ENCODE assay signal across 13 cellular contexts in the genomic region with DNA sequence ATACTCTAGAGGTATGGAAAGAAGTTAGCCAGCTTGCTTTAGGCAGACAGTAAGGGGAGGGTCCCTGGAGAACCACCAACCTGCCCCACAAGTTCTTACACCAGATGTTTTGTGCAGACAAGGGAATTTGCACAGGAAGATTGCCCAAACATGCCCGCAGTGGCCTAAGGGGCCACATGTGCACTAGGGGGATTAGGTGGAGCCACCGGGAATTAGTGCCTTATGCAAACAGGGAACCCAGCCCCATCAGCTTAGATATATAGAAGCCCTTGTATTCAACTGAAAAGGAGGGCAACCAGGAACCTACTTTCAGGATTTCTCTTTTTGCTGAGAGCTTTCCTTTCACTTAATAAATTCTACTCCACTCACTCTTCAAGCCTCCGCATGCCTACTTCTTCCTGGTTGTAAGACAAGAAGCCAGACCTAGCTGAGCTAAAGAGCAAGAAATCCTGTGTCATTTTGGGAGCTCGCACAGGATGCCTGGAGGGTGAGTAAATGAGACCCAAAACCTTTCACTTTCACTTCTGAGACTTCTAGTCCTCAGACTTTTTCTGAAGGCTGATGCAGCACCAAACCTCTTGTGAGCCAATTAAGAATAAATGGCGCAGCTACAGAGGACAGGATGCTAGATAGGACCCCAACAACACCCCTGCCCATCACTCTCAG.
A peak's percentile ranks its signal among the peaks of the same experiment; 100 is the strongest.
DNase-seq lines count a peak whose midpoint lies in the region; FAIRE-seq and TF ChIP-seq lines count a peak whose summit lies in the region.
"Had no signal": no experiment of that assay in that cellular context is flagged by ENCODE, and none has a peak within 500 bp of the region (broad histone marks: within the 10 kb centered on the region; RNA-seq: fewer than 3 reads in every experiment).

No MANE protein-coding gene starts in this region.

- no peak for FAIRE-seq in RCC 7860 (lab: Jason Lieb, UNC)

- peak overlapping the region; percentile 47 for H2AFZ ChIP-seq in osteoblast (ENCODE audit: low read length)

- TF ChIP-seq CTCF in HEK293 (tag by site-specific recombination; IDR thresholded peaks at IDR 0.05), result no peak
- no peak for TF ChIP-seq CTCF in osteoblast (IDR thresholded peaks at IDR 0.05; ENCODE audit: extremely low read depth, low read depth, low read length)

- peaks cover 7% of the 10 kb centered on the region for H3K9me3 Mint-ChIP-seq in activated CD4-positive, alpha-beta T cell treated with anti-CD3 and anti-CD28 coated beads, Interleukin-2, amount 10 ng/mL, durations not matched to agents 24 days and 14 days

- intact Hi-C loops in activated CD4-positive, alpha-beta T cell treated with anti-CD3 and anti-CD28 coated beads, Interleukin-2, amount 10 ng/mL, durations not matched to agents 24 days and 14 days (cut with micrococcal nuclease), result no loop called here

- no peaks in the 10 kb centered on the region for H3K4me1 Mint-ChIP-seq in activated CD4-positive, alpha-beta T cell treated with anti-CD3 and anti-CD28 coated beads, Interleukin-2, amount 10 ng/mL, durations not matched to agents 24 days and 14 days

- no peak overlapping the region for H3K4me3 Mint-ChIP-seq in activated CD4-positive, alpha-beta T cell treated with anti-CD3 and anti-CD28 coated beads, Interleukin-2, amount 10 ng/mL, durations not matched to agents 24 days and 14 days
- H3K4me3 Mint-ChIP-seq: stimulated activated naive CD8-positive, alpha-beta T cell treated with anti-CD3 and anti-CD28 coated beads, Interleukin-15, Interleukin-2, amounts not matched to agents 100 ng/mL and 50 ng/mL, for 24 hours had no signal

- H3K27ac ChIP-seq in HEK293 (ENCODE audit: extremely low read depth, low read depth, low read length), result no peak overlapping the region
- H3K27ac ChIP-seq in osteoblast (ENCODE audit: low read depth, low read length), result no peak overlapping the region
- H3K27ac ChIP-seq: right atrium auricular region had no signal

- CTCF ChIA-PET in HEK293 (lab: Yijun Ruan, JAX) (no interaction called here), HEK293T (lab: Yijun Ruan, JAX) (no interaction called here)

- no peak overlapping the region for H3K4me2 ChIP-seq in osteoblast (ENCODE audit: insufficient read depth, low read length)

- no peak overlapping the region for H3K27ac Mint-ChIP-seq in activated CD4-positive, alpha-beta T cell treated with anti-CD3 and anti-CD28 coated beads, Interleukin-2, amount 10 ng/mL, durations not matched to agents 24 days and 14 days
- H3K27ac Mint-ChIP-seq: stimulated activated naive CD8-positive, alpha-beta T cell treated with anti-CD3 and anti-CD28 coated beads, Interleukin-15, Interleukin-2, amounts not matched to agents 100 ng/mL and 50 ng/mL, for 24 hours had no signal

- H3K4me1 ChIP-seq in HEK293 (ENCODE audit: control insufficient read depth, insufficient read depth, low read length) (no peaks in the 10 kb centered on the region), osteoblast (ENCODE audit: insufficient read depth, low read length) (no peaks in the 10 kb centered on the region)
- H3K4me1 ChIP-seq: right atrium auricular region had no signal

- H3K79me2 ChIP-seq in osteoblast (ENCODE audit: insufficient read depth, low read length), result no peaks in the 10 kb centered on the region

- H3K4me3 ChIP-seq in HEK293 (ENCODE audit: low read depth, low read length), result no peak overlapping the region
- no peak overlapping the region for H3K4me3 ChIP-seq in Jurkat, Clone E6-1 (ENCODE audit: low read length)
- H3K4me3 ChIP-seq in osteoblast (ENCODE audit: insufficient read depth, low read length), result no peak overlapping the region
- H3K4me3 ChIP-seq: right atrium auricular region had no signal

- H3K27me3 ChIP-seq in osteoblast (ENCODE audit: insufficient read depth, low read length), result no peaks in the 10 kb centered on the region
- H3K27me3 ChIP-seq: right atrium auricular region had no signal

- H3K36me3 ChIP-seq in HEK293 (ENCODE audit: control insufficient read depth in 2 of 2, insufficient read depth in 1 of 2, low read length in 2 of 2), result no peaks in the 10 kb centered on the region
- no peaks in the 10 kb centered on the region for H3K36me3 ChIP-seq in osteoblast (ENCODE audit: insufficient read depth, low read length)
- H3K36me3 ChIP-seq: right atrium auricular region had no signal

- no peaks in the 10 kb centered on the region for H3K9me3 ChIP-seq in HEK293 (ENCODE audit: control insufficient read depth, insufficient read depth, low read depth, low read length)
- H3K9me3 ChIP-seq in osteoblast (ENCODE audit: low read depth, low read length), result peaks cover 4% of the 10 kb centered on the region

- no peaks in the 10 kb centered on the region for H3K36me3 Mint-ChIP-seq in activated CD4-positive, alpha-beta T cell treated with anti-CD3 and anti-CD28 coated beads, Interleukin-2, amount 10 ng/mL, durations not matched to agents 24 days and 14 days (ENCODE audit: low read depth)

- DNase-seq in activated CD4-positive, alpha-beta T cell treated with anti-CD3 and anti-CD28 coated beads, Interleukin-2, amount 10 ng/mL, durations not matched to agents 24 days and 14 days, result peak; percentile 58
- no peak for DNase-seq in activated CD4-positive, alpha-beta T cell treated with anti-CD3 and anti-CD28 coated beads for 4 hours
- DNase-seq in Jurkat, Clone E6-1 (ENCODE audit: low read depth, low spot score), result peak; percentile 25
- DNase-seq in osteoblast (ENCODE audit: insufficient read length, low spot score, missing footprints) (no peak), RCC 7860 (ENCODE audit: low spot score) (no peak), DMS153 (lab: John Stamatoyannopoulos, UW) (no peak), HEK293T (ENCODE audit: extremely low spot score) (no peak)
- DNase-seq: activated CD8-positive, alpha-beta memory T cell treated with anti-CD3 and anti-CD28 coated beads, Interleukin-2, amount 50 U/mL, for 48 hours; left cardiac atrium; NCI-H1417 had no signal

- POLR2A ChIA-PET in HEK293 (lab: Yijun Ruan, JAX) (no interaction called here), HEK293T (lab: Yijun Ruan, JAX) (no interaction called here)

- no peaks in the 10 kb centered on the region for H3K27me3 Mint-ChIP-seq in activated CD4-positive, alpha-beta T cell treated with anti-CD3 and anti-CD28 coated beads, Interleukin-2, amount 10 ng/mL, durations not matched to agents 24 days and 14 days
- H3K27me3 Mint-ChIP-seq: stimulated activated naive CD8-positive, alpha-beta T cell treated with anti-CD3 and anti-CD28 coated beads, Interleukin-15, Interleukin-2, amounts not matched to agents 100 ng/mL and 50 ng/mL, for 24 hours had no signal

- H4K20me1 ChIP-seq in osteoblast (ENCODE audit: insufficient read depth, low read length), result no peaks in the 10 kb centered on the region

TF ChIP-seq in HEK293, 187 proteins besides CTCF, POLR2A, EP300 and RAD21:
- TF ChIP-seq SETDB1 (IDR thresholded peaks at IDR 0.05; ENCODE audit: insufficient read length, low read length) (peak; percentile 75), GLIS2 (tag by site-specific recombination; IDR thresholded peaks at IDR 0.05) (no peak), ZNF707 (tag by site-specific recombination; IDR thresholded peaks at IDR 0.05) (no peak), ZNF391 (tag by site-specific recombination; IDR thresholded peaks at IDR 0.05; ENCODE audit: borderline replicate concordance, low read depth) (no peak)
- TF ChIP-seq, protein P1, sequence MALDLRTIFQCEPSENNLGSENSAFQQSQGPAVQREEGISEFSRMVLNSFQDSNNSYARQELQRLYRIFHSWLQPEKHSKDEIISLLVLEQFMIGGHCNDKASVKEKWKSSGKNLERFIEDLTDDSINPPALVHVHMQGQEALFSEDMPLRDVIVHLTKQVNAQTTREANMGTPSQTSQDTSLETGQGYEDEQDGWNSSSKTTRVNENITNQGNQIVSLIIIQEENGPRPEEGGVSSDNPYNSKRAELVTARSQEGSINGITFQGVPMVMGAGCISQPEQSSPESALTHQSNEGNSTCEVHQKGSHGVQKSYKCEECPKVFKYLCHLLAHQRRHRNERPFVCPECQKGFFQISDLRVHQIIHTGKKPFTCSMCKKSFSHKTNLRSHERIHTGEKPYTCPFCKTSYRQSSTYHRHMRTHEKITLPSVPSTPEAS (tag by site-specific recombination; IDR thresholded peaks at IDR 0.05), result no peak
TF ChIP-seq in HEK293: peak in this region for 1.

TF ChIP-seq in HEK293T, 16 proteins besides CTCF, POLR2A, EP300 and RAD21:
- no peak for TF ChIP-seq SP1 (IDR thresholded peaks at IDR 0.05)
- no peak for TF ChIP-seq TARDBP (IDR thresholded peaks at IDR 0.05)
- no peak for TF ChIP-seq ZNF384 (IDR thresholded peaks at IDR 0.05)
- TF ChIP-seq HDGF (IDR thresholded peaks at IDR 0.05; ENCODE audit: borderline replicate concordance), result no peak
- TF ChIP-seq L3MBTL2 (conservative IDR thresholded peaks at IDR 0.05), result no peak
- TF ChIP-seq FOXM1 (IDR thresholded peaks at IDR 0.05; ENCODE audit: borderline replicate concordance), result no peak
- no peak for TF ChIP-seq ELF4 (IDR thresholded peaks at IDR 0.05)
- TF ChIP-seq SUZ12 (IDR thresholded peaks at IDR 0.05), result no peak
- no peak for TF ChIP-seq NFRKB (IDR thresholded peaks at IDR 0.05)
- no peak for TF ChIP-seq LEF1 (IDR thresholded peaks at IDR 0.05; ENCODE audit: borderline replicate concordance)
- no peak for TF ChIP-seq FOXK2 (IDR thresholded peaks at IDR 0.05)
- no peak for TF ChIP-seq ARNT (IDR thresholded peaks at IDR 0.05)
- no peak for TF ChIP-seq BHLHE40 (IDR thresholded peaks at IDR 0.05; ENCODE audit: borderline replicate concordance)
- no peak for TF ChIP-seq CTBP1 (IDR thresholded peaks at IDR 0.05; ENCODE audit: borderline replicate concordance)
- TF ChIP-seq FOXA1 (IDR thresholded peaks at IDR 0.05), result no peak

Comparison
In these comparisons a context has a peak if more than half of its experiments do, and no peak if none do; other contexts are left out.
1. DNase-seq: peak in activated CD4-positive, alpha-beta T cell treated with anti-CD3 and anti-CD28 coated beads, Interleukin-2, amount 10 ng/mL, durations not matched to agents 24 days and 14 days (single experiment) and Jurkat, Clone E6-1 (single experiment); none in activated CD4-positive, alpha-beta T cell treated with anti-CD3 and anti-CD28 coated beads for 4 hours (0 of 2), osteoblast (single experiment), RCC 7860 (single experiment), DMS153 (single experiment) and HEK293T (single experiment).